21 cellular contexts compared by ENCODE assay signal in the genomic region with DNA sequence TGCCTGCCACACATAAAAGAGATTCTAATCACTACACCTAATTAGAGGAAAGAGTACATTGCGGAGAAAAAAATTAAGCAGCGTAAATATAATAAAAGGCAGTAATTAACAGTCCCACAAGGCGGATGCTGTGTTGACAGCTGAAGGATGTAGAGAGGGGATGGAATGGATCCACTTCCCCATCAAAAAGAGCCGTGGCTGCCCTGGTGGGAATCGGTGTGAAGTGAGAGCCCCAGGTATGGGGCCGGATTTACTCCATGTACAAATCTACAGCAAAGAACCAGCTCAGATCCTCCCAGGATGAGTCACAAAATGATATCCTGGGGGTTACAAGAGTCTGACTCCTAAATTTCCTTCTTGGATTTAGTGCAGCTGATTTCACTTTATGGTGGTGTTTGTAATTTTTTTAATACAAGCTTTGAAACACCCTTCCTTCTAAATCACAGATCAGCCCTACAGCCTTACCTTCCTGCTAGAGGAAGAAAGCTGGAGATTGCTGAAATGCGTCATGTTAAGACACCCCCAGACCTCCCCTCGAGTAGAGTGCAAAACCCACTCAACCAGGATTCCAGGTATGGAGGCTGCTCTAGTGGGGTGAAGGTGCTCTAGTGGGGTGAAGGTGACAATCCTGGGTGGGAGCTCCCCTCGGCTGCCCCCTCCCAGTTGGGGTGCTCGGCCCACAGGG.
"Had no signal": no experiment of that assay in that cellular context is flagged by ENCODE, and none has a peak within 500 bp of the region (broad histone marks: within the 10 kb centered on the region; RNA-seq: fewer than 3 reads in every experiment).

No MANE protein-coding gene starts in this region.

- H3K36me3 ChIP-seq: brain microvascular endothelial cell, pancreas, right atrium auricular region, tibial nerve had no signal

- DNase-seq: activated CD4-positive, alpha-beta T cell treated with anti-CD3 and anti-CD28 coated beads for 48 hours; activated CD4-positive, alpha-beta T cell treated with anti-CD3 and anti-CD28 coated beads, Interleukin-2, amount 50 U/mL, for 48 hours; activated CD8-positive, alpha-beta memory T cell treated with anti-CD3 and anti-CD28 coated beads, Interleukin-2, amount 50 U/mL, for 4 hours; activated effector memory CD4-positive, alpha-beta T cell treated with anti-CD3 and anti-CD28 coated beads, Interleukin-2, amount 50 U/mL, for 16 hours; activated naive CD4-positive, alpha-beta T cell treated with anti-CD3 and anti-CD28 coated beads for 36 hours; activated naive CD8-positive, alpha-beta T cell treated with anti-CD3 and anti-CD28 coated beads, Interleukin-2, amount 10 ng/mL, durations not matched to agents 7 days and 5 days; activated T-cell treated with anti-CD3 and anti-CD28 coated beads, Interleukin-2, amount 50 U/mL, for 1 hour; brain microvascular endothelial cell; central memory CD4-positive, alpha-beta T cell; hippocampal formation; kidney; naive B cell; pancreas; psoas muscle; stimulated activated CD4-positive, alpha-beta T cell treated with anti-CD3 and anti-CD28 coated beads, Interleukin-2, amount 100 ng/mL, for 48 hours; stimulated activated naive CD4-positive, alpha-beta T cell treated with Interleukin-2 at 50 U/mL for 16 hours had no signal

- H3K4me3 ChIP-seq: ascending aorta, pancreas, psoas muscle, right atrium auricular region, tibial nerve had no signal

- H3K27me3 ChIP-seq: ascending aorta, brain microvascular endothelial cell, pancreas, right atrium auricular region, tibial nerve had no signal

- ATAC-seq: pancreas, psoas muscle had no signal

- H3K27ac ChIP-seq: ascending aorta, brain microvascular endothelial cell, pancreas, psoas muscle, right atrium auricular region, tibial nerve had no signal

- H3K4me1 ChIP-seq: ascending aorta, pancreas, psoas muscle, right atrium auricular region, tibial nerve had no signal

- H3K9me3 ChIP-seq: ascending aorta, pancreas, psoas muscle, right atrium auricular region, tibial nerve had no signal

- FAIRE-seq: endothelial cell of umbilical vein, kidney, pancreas, urothelium cell line had no signal
